In the genomic region with DNA sequence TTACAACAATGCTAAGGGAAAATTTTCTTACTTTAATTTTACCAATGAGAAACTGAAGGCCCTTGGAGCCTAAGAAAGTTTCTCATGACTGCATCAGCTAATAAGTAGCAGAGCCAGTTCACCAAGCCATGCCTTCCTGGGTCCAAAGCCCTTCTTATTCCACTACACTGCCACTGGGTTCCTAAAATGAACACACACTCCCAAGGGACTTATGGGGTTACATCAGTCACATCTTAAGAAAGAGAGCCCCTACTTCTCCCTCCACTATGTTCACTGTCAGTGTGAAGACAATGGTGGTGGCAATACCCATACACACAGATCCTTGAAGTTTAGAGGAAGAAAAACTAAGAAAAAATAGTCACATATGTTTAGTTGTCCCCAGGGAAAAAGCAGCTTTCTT, we compare ENCODE assay signal across 17 cellular contexts. TPM values are rescaled to one million over a fixed set of nuclear protein-coding genes. Genes with fewer than 3 reads are reported as not detected.
DNase-seq lines count a peak whose midpoint lies in the region; ATAC-seq and TF ChIP-seq lines count a peak whose summit lies in the region.
"Had no signal": no experiment of that assay in that cellular context is flagged by ENCODE, and none has a peak within 500 bp of the region (broad histone marks: within the 10 kb centered on the region; RNA-seq: fewer than 3 reads in every experiment).

No MANE protein-coding gene starts in this region.

- no peaks in the 10 kb centered on the region; the same call in 1 of the 2 replicates for H3K4me1 ChIP-seq in GM23338 (ENCODE audit: insufficient read depth)
- H3K4me1 ChIP-seq: HAP-1 had no signal

- TF ChIP-seq CTCF in GM23338 (conservative IDR thresholded peaks at IDR 0.05; ENCODE audit: low read depth in 2 of 2), result no peak

- H3K4me2 ChIP-seq in GM23338, result no peak overlapping the region

- H3K4me1 Mint-ChIP-seq in stimulated activated memory B cell treated with anti-CD40 and anti-IgM and Interleukin-4, amounts not matched to agents 10 μg/mL and 1 μg/mL and 100 μg/mL, for 72 hours, result peaks cover 62% of the 10 kb centered on the region
- H3K4me1 Mint-ChIP-seq in GM23338, result peaks cover 6% of the 10 kb centered on the region; the same call in 2 of the 3 replicates

- H3F3A ChIP-seq in GM23338 (replicated peaks; ENCODE audit: low read depth), result no peaks in the 10 kb centered on the region

- H2AFZ ChIP-seq in GM23338, result no peak overlapping the region

- peak; percentile 71 for ATAC-seq in GM18868 (IDR thresholded peaks at IDR 0.05; ENCODE audit: unreplicated experiment)
- ATAC-seq in GM21737 (IDR thresholded peaks at IDR 0.05; ENCODE audit: unreplicated experiment), result peak; percentile 65
- peak; percentile 77 for ATAC-seq in HG03432 (IDR thresholded peaks at IDR 0.05; ENCODE audit: unreplicated experiment)
- peak; percentile 85 for ATAC-seq in stimulated activated memory B cell treated with anti-CD40 and anti-IgM and Interleukin-4, amounts not matched to agents 10 μg/mL and 1 μg/mL and 100 μg/mL, for 72 hours
- ATAC-seq in GM23338, result no peak
- ATAC-seq: left colon had no signal

- H3K4me3 Mint-ChIP-seq in stimulated activated memory B cell treated with anti-CD40 and anti-IgM and Interleukin-4, amounts not matched to agents 10 μg/mL and 1 μg/mL and 100 μg/mL, for 72 hours, result no peak overlapping the region
- no peak overlapping the region for H3K4me3 Mint-ChIP-seq in GM23338
- H3K4me3 Mint-ChIP-seq: central memory CD8-positive, alpha-beta T cell had no signal

- no peak overlapping the region for H3K4me3 ChIP-seq in GM23338
- H3K4me3 ChIP-seq: HAP-1, MG63, thoracic aorta had no signal

- peaks cover 51% of the 10 kb centered on the region for H3K36me3 Mint-ChIP-seq in stimulated activated memory B cell treated with anti-CD40 and anti-IgM and Interleukin-4, amounts not matched to agents 10 μg/mL and 1 μg/mL and 100 μg/mL, for 72 hours
- peaks cover 28% of the 10 kb centered on the region for H3K36me3 Mint-ChIP-seq in GM23338 (ENCODE audit: low read depth)

- DNase-seq in cerebellum (ENCODE audit: low spot score) (no peak), NCI-H2107 treated with DMSO at 0.1 percent for 48 hours (lab: John Stamatoyannopoulos, UW; ENCODE audit: unreplicated experiment) (no peak), GM23338 (ENCODE audit: low spot score) (no peak)
- DNase-seq: activated effector memory CD4-positive, alpha-beta T cell treated with anti-CD3 and anti-CD28 coated beads, Interleukin-2, amount 50 U/mL, for 16 hours; amygdala; C1 segment of cervical spinal cord; left colon; MG63; NCI-H2029; stimulated activated CD4-positive, alpha-beta T cell treated with anti-CD3 and anti-CD28 coated beads, Interleukin-4, amount 100 ng/mL, for 24 hours had no signal

- H3K27ac Mint-ChIP-seq in stimulated activated memory B cell treated with anti-CD40 and anti-IgM and Interleukin-4, amounts not matched to agents 10 μg/mL and 1 μg/mL and 100 μg/mL, for 72 hours, result no peak overlapping the region
- H3K27ac Mint-ChIP-seq in GM23338, result no peak overlapping the region

- H3K36me3 ChIP-seq in GM23338 (ENCODE audit: insufficient read depth), result peaks cover 16% of the 10 kb centered on the region

- H3K27ac ChIP-seq in GM23338 (ENCODE audit: low read depth), result no peak overlapping the region
- H3K27ac ChIP-seq: thoracic aorta had no signal

- H3K9me2 ChIP-seq in GM23338 (ENCODE audit: insufficient read depth), result no peaks in the 10 kb centered on the region

- no peaks in the 10 kb centered on the region for H3K27me3 Mint-ChIP-seq in stimulated activated memory B cell treated with anti-CD40 and anti-IgM and Interleukin-4, amounts not matched to agents 10 μg/mL and 1 μg/mL and 100 μg/mL, for 72 hours
- no peaks in the 10 kb centered on the region for H3K27me3 Mint-ChIP-seq in GM23338 (ENCODE audit: insufficient read depth, low read depth, poor library complexity)
- H3K27me3 Mint-ChIP-seq: central memory CD8-positive, alpha-beta T cell had no signal

- peaks cover 28% of the 10 kb centered on the region for H4K20me1 ChIP-seq in GM23338 (replicated peaks; ENCODE audit: insufficient read depth)

- H3K9me3 Mint-ChIP-seq in stimulated activated memory B cell treated with anti-CD40 and anti-IgM and Interleukin-4, amounts not matched to agents 10 μg/mL and 1 μg/mL and 100 μg/mL, for 72 hours, result no peaks in the 10 kb centered on the region
- no peaks in the 10 kb centered on the region for H3K9me3 Mint-ChIP-seq in GM23338
- H3K9me3 Mint-ChIP-seq: central memory CD8-positive, alpha-beta T cell had no signal

- H3K27me3 ChIP-seq in GM23338 (ENCODE audit: insufficient read depth), result no peaks in the 10 kb centered on the region
- H3K27me3 ChIP-seq: MG63 had no signal

- peaks cover 59% of the 10 kb centered on the region for H3K79me2 ChIP-seq in GM23338 (replicated peaks; ENCODE audit: insufficient read depth)

TF ChIP-seq in GM23338, 12 proteins besides CTCF, POLR2A, EP300 and RAD21:
- TF ChIP-seq ETS1 (IDR thresholded peaks at IDR 0.05), result no peak
- TF ChIP-seq, protein P1, sequence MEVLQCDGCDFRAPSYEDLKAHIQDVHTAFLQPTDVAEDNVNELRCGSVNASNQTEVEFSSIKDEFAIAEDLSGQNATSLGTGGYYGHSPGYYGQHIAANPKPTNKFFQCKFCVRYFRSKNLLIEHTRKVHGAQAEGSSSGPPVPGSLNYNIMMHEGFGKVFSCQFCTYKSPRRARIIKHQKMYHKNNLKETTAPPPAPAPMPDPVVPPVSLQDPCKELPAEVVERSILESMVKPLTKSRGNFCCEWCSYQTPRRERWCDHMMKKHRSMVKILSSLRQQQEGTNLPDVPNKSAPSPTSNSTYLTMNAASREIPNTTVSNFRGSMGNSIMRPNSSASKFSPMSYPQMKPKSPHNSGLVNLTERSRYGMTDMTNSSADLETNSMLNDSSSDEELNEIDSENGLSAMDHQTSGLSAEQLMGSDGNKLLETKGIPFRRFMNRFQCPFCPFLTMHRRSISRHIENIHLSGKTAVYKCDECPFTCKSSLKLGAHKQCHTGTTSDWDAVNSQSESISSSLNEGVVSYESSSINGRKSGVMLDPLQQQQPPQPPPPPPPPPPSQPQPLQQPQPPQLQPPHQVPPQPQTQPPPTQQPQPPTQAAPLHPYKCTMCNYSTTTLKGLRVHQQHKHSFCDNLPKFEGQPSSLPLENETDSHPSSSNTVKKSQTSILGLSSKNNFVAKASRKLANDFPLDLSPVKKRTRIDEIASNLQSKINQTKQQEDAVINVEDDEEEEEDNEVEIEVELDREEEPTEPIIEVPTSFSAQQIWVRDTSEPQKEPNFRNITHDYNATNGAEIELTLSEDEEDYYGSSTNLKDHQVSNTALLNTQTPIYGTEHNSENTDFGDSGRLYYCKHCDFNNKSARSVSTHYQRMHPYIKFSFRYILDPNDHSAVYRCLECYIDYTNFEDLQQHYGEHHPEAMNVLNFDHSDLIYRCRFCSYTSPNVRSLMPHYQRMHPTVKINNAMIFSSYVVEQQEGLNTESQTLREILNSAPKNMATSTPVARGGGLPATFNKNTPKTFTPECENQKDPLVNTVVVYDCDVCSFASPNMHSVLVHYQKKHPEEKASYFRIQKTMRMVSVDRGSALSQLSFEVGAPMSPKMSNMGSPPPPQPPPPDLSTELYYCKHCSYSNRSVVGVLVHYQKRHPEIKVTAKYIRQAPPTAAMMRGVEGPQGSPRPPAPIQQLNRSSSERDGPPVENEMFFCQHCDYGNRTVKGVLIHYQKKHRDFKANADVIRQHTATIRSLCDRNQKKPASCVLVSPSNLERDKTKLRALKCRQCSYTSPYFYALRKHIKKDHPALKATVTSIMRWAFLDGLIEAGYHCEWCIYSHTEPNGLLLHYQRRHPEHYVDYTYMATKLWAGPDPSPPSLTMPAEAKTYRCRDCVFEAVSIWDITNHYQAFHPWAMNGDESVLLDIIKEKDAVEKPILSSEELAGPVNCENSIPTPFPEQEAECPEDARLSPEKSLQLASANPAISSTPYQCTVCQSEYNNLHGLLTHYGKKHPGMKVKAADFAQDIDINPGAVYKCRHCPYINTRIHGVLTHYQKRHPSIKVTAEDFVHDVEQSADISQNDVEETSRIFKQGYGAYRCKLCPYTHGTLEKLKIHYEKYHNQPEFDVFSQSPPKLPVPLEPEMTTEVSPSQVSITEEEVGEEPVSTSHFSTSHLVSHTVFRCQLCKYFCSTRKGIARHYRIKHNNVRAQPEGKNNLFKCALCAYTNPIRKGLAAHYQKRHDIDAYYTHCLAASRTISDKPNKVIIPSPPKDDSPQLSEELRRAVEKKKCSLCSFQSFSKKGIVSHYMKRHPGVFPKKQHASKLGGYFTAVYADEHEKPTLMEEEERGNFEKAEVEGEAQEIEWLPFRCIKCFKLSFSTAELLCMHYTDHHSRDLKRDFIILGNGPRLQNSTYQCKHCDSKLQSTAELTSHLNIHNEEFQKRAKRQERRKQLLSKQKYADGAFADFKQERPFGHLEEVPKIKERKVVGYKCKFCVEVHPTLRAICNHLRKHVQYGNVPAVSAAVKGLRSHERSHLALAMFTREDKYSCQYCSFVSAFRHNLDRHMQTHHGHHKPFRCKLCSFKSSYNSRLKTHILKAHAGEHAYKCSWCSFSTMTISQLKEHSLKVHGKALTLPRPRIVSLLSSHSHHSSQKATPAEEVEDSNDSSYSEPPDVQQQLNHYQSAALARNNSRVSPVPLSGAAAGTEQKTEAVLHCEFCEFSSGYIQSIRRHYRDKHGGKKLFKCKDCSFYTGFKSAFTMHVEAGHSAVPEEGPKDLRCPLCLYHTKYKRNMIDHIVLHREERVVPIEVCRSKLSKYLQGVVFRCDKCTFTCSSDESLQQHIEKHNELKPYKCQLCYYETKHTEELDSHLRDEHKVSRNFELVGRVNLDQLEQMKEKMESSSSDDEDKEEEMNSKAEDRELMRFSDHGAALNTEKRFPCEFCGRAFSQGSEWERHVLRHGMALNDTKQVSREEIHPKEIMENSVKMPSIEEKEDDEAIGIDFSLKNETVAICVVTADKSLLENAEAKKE (CRISPR knock-in tag; IDR thresholded peaks at IDR 0.05), result no peak
- TF ChIP-seq EZH2phosphoT487 (IDR thresholded peaks at IDR 0.05; ENCODE audit: unreplicated experiment), result no peak
- TF ChIP-seq STAT1 (IDR thresholded peaks at IDR 0.05; ENCODE audit: unreplicated experiment), result no peak

RNA-seq across cellular contexts. Expression of gene MBD2, which starts 20.6 kb away (rescaled TPM):
- total RNA-seq in cerebellum, result 19.7 TPM
- total RNA-seq in GM23338 (2014; rRNA removed; shearing (Covaris generic)), result 39.2 and 41.2 TPM in 2 replicates
- 10.3 and 11.2 TPM in 2 replicates for polyA plus RNA-seq in GM23338 (2016; fragmentation: Nextera tagmentation; extraction: Ambion mirVana)
